In genomic region chr10:124693396-124693795, GRCh38 we compare ENCODE assay signal across 10 cellular contexts. TPM values are rescaled to one million over a fixed set of nuclear protein-coding genes. Genes with fewer than 3 reads are reported as not detected.
DNase-seq lines count a peak whose midpoint lies in the region; ATAC-seq and TF ChIP-seq lines count a peak whose summit lies in the region.
"Had no signal": no experiment of that assay in that cellular context is flagged by ENCODE, and none has a peak within 500 bp of the region (broad histone marks: within the 10 kb centered on the region; RNA-seq: fewer than 3 reads in every experiment).

No MANE protein-coding gene starts in this region.

- 0 out of 2 replicates have a peak overlapping the region, but pooled peaks have one; percentile 9 for H3K9ac ChIP-seq in BLaER1

- peaks cover 67% of the 10 kb centered on the region for H4K20me1 ChIP-seq in BLaER1

- intact Hi-C loops in activated CD8-positive, alpha-beta T cell treated with anti-CD3 and anti-CD28 coated beads for 36 hours (cut with micrococcal nuclease), result no loop called here

- POLR2A ChIA-PET in activated CD8-positive, alpha-beta T cell treated with anti-CD3 and anti-CD28 coated beads for 36 hours (lab: Charles Lee), result interaction anchor here (0.9 to 1.7 kb wide), 6 partner anchors 11 to 43 kb away, joined by 3 to 7 read pairs (median 4); no protein-coding TSS in a partner anchor

- ATAC-seq in activated CD8-positive, alpha-beta T cell treated with anti-CD3 and anti-CD28 coated beads for 36 hours, result no peak
- ATAC-seq in memory B cell (ENCODE audit: low read depth), result no peak
- no peak for ATAC-seq in HG03520 (IDR thresholded peaks at IDR 0.05; ENCODE audit: unreplicated experiment)

- H3K27me3 Mint-ChIP-seq in activated CD8-positive, alpha-beta T cell treated with anti-CD3 and anti-CD28 coated beads for 36 hours, result no peaks in the 10 kb centered on the region
- no peaks in the 10 kb centered on the region for H3K27me3 Mint-ChIP-seq in memory B cell

- no peak overlapping the region for H3K4me3 ChIP-seq in BLaER1

- peak overlapping the region; percentile 1 for H3K4me3 Mint-ChIP-seq in activated CD8-positive, alpha-beta T cell treated with anti-CD3 and anti-CD28 coated beads for 36 hours
- H3K4me3 Mint-ChIP-seq in memory B cell, result no peak overlapping the region

- CTCF ChIA-PET in activated CD8-positive, alpha-beta T cell treated with anti-CD3 and anti-CD28 coated beads for 36 hours (lab: Charles Lee), result interaction anchor here (0.9 to 7.3 kb wide), 4 partner anchors 9 to 48 kb away, joined by 3 to 102 read pairs (median 8); no protein-coding TSS in a partner anchor

- H3K27ac Mint-ChIP-seq in activated CD8-positive, alpha-beta T cell treated with anti-CD3 and anti-CD28 coated beads for 36 hours, result peak overlapping the region; percentile 98
- H3K27ac Mint-ChIP-seq in memory B cell, result peak overlapping the region; percentile 76

- H3K27ac ChIP-seq in BLaER1, result 0 out of 2 replicates have a peak overlapping the region, but pooled peaks have one; percentile 19

- H3K4me1 Mint-ChIP-seq in activated CD8-positive, alpha-beta T cell treated with anti-CD3 and anti-CD28 coated beads for 36 hours (ENCODE audit: low read depth), result peaks cover 85% of the 10 kb centered on the region
- peaks cover 45% of the 10 kb centered on the region for H3K4me1 Mint-ChIP-seq in memory B cell

- peak overlapping the region; percentile 90 for H3K4me2 ChIP-seq in BLaER1

- DNase-seq in NCI-H1436 (lab: John Stamatoyannopoulos, UW) (peak; percentile 74), memory B cell (ENCODE audit: low spot score in 2 of 2) (no peak), 8988T (no peak), foreskin melanocyte (no peak), activated gamma-delta T cell (lab: John Stamatoyannopoulos, UW) (no peak)
- DNase-seq in activated CD8-positive, alpha-beta T cell treated with anti-CD3 and anti-CD28 coated beads for 36 hours, result no peak
- DNase-seq: activated T-cell treated with anti-CD3 and anti-CD28 coated beads, Interleukin-2, amount 50 U/mL, for 1 hour; BE2C had no signal

- H3K9me3 ChIP-seq in BLaER1, result no peaks in the 10 kb centered on the region
- H3K9me3 ChIP-seq: BE2C had no signal

- no peak for TF ChIP-seq CTCF in activated CD8-positive, alpha-beta T cell treated with anti-CD3 and anti-CD28 coated beads for 36 hours (IDR thresholded peaks at IDR 0.05)

- H3K36me3 ChIP-seq in BLaER1, result peaks cover 66% of the 10 kb centered on the region

- H3K36me3 Mint-ChIP-seq in activated CD8-positive, alpha-beta T cell treated with anti-CD3 and anti-CD28 coated beads for 36 hours (ENCODE audit: low read depth), result peaks cover 44% of the 10 kb centered on the region
- H3K36me3 Mint-ChIP-seq in memory B cell, result peaks cover 17% of the 10 kb centered on the region

- peaks cover 69% of the 10 kb centered on the region for H3K4me1 ChIP-seq in BLaER1

- no peaks in the 10 kb centered on the region for H3K27me3 ChIP-seq in BLaER1
- H3K27me3 ChIP-seq: BE2C had no signal

- no peaks in the 10 kb centered on the region for H3K9me3 Mint-ChIP-seq in activated CD8-positive, alpha-beta T cell treated with anti-CD3 and anti-CD28 coated beads for 36 hours
- H3K9me3 Mint-ChIP-seq in memory B cell, result no peaks in the 10 kb centered on the region

RNA-seq across cellular contexts. Expression of gene FAM53B, which starts 50.8 kb away (rescaled TPM):
- 10 to 100 TPM; 15.1 to 18.0 TPM for total RNA-seq in activated CD8-positive, alpha-beta T cell treated with anti-CD3 and anti-CD28 coated beads for 36 hours
